Comparison of ENCODE assay signal across 8 cellular contexts in the genomic region with DNA sequence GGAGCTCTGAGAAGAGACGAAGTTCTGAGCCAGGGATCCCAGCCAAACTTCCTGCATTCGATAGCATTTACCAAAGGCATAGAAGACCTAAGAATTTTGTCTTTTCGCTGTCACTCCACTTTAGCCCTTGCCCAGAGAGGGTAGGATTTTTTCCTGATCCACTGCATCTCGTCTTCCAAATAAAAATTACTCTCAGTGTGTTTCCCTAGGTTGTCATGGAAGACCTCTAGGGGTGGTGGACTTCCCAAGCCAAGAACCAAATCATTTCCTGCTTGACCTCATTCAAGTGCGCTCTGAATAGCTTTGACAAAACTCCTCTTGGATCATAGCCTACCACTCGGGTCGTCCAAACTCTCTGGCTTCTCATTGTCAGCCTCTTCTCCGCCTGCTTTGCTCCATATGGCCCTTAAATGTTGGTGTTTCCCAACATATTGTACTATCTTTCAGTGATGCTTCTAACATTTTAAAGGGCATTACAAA. TPM values are rescaled to one million over a fixed set of nuclear protein-coding genes. Genes with fewer than 3 reads are reported as not detected.
A peak's percentile ranks its signal among the peaks of the same experiment; 100 is the strongest.
DNase-seq lines count a peak whose midpoint lies in the region; ATAC-seq, FAIRE-seq and TF ChIP-seq lines count a peak whose summit lies in the region.

No MANE protein-coding gene starts in this region.

- peaks cover 15% of the 10 kb centered on the region; the same call in 1 of the 2 replicates for H4K20me1 ChIP-seq in DND-41 (ENCODE audit: insufficient read depth, low read length)
- H4K20me1 ChIP-seq in H1 (replicated peaks in 1 of 2; ENCODE audit: control insufficient read depth in 1 of 2, insufficient read depth in 2 of 2, low read length in 2 of 2) = peaks cover 0 to 5% of the 10 kb centered on the region in 2 experiments

- H3K79me2 ChIP-seq in DND-41 (ENCODE audit: insufficient read depth, low read length) = peaks cover 38% of the 10 kb centered on the region
- peaks cover 4 to 25% of the 10 kb centered on the region in 2 experiments; a peak in 3 of 4 replicates for H3K79me2 ChIP-seq in H1 (ENCODE audit: control insufficient read depth in 1 of 2, insufficient read depth in 2 of 2, low read length in 2 of 2)

- no peak overlapping the region for H3K4ac ChIP-seq in H1 (replicated peaks; ENCODE audit: insufficient read length, low read depth, low read length)

- no peak overlapping the region for H2BK5ac ChIP-seq in H1 (ENCODE audit: low read depth, low read length)

- no peak overlapping the region for H3K56ac ChIP-seq in H1 (replicated peaks; ENCODE audit: insufficient read length, low read depth, low read length)

- H3K9ac ChIP-seq in DND-41 (ENCODE audit: low read depth, low read length) (peak overlapping the region; percentile 76), H1 (replicated peaks in 1 of 4; ENCODE audit: extremely low read depth in 1 of 4, low read depth in 3 of 4, low read length in 3 of 4) (no peak overlapping the region; a peak in 2 of 7 replicates)

- peak overlapping the region; percentile 97 for H2AFZ ChIP-seq in DND-41 (ENCODE audit: low read depth, low read length)
- peak overlapping the region; percentile 97 for H2AFZ ChIP-seq in H1 (ENCODE audit: low read length)

- ATAC-seq in DND-41 (ENCODE audit: insufficient read depth, low read depth) (no peak), GM19455 (IDR thresholded peaks at IDR 0.05; ENCODE audit: unreplicated experiment) (no peak), GM21360 (IDR thresholded peaks at IDR 0.05; ENCODE audit: unreplicated experiment) (no peak)
- ATAC-seq in natural killer cell treated with Interleukin-12 subunit alpha and Interleukin-12 subunit beta and Interleukin-15 and Interleukin-18, amount 100 ng/mL, for 72 hours = no peak

- peaks cover 20% of the 10 kb centered on the region for H3K36me3 Mint-ChIP-seq in natural killer cell treated with Interleukin-12 subunit alpha and Interleukin-12 subunit beta and Interleukin-15 and Interleukin-18, amount 100 ng/mL, for 72 hours

- no peak; a peak in 1 of 3 replicates for TF ChIP-seq POLR2A in H1 (IDR thresholded peaks at IDR 0.05; ENCODE audit: control extremely low read depth in 1 of 2, low read depth in 2 of 2, low read length in 2 of 2)

- H3K79me1 ChIP-seq in H1 (ENCODE audit: low read depth, low read length) = peaks cover 2% of the 10 kb centered on the region

- peak overlapping the region; percentile 84 for H3K4me2 ChIP-seq in DND-41 (ENCODE audit: insufficient read depth, low read length)
- peak overlapping the region; percentile 58 to 90 for H3K4me2 ChIP-seq in H1 (ENCODE audit: insufficient read depth in 1 of 2, low read depth in 2 of 2, low read length in 2 of 2)

- H4K91ac ChIP-seq in H1 (replicated peaks; ENCODE audit: insufficient read length, low read length) = no peak overlapping the region

- H3K27ac ChIP-seq in DND-41 (ENCODE audit: low read length) = peak overlapping the region; percentile 74
- H3K27ac ChIP-seq in H1 (ENCODE audit: low read depth, low read length) = no peak overlapping the region

- H3K4me3 ChIP-seq in DND-41 (ENCODE audit: low read depth in 1 of 2, low read length in 2 of 2) = peak overlapping the region in 1 of 2 experiments; percentile 92; a peak in 2 of 4 replicates
- peak overlapping the region in 2 of 4 experiments; percentile 21 to 36; a peak in 3 of 8 replicates for H3K4me3 ChIP-seq in H1 (ENCODE audit: extremely low read depth in 1 of 4, insufficient read depth in 2 of 4, low read depth in 3 of 4, low read length in 4 of 4)

- no peak overlapping the region for H2AK5ac ChIP-seq in H1 (ENCODE audit: low read depth, low read length)

- TF ChIP-seq CTCF in DND-41 (IDR thresholded peaks at IDR 0.05; ENCODE audit: borderline replicate concordance, extremely low read depth, low read length, poor library complexity, severe bottlenecking) (no peak), H1 (IDR thresholded peaks at IDR 0.05; ENCODE audit: control extremely low read depth in 1 of 3, insufficient read depth in 1 of 3, low read depth in 1 of 3, low read length in 3 of 3) (no peak)

- no peak overlapping the region for H4K5ac ChIP-seq in H1 (ENCODE audit: insufficient read length, low read depth, low read length)

- no peak overlapping the region for H2BK120ac ChIP-seq in H1 (replicated peaks; ENCODE audit: low read depth, low read length)

- no peak overlapping the region for H3K18ac ChIP-seq in H1 (ENCODE audit: extremely low read depth, low read length)

- peaks cover 35% of the 10 kb centered on the region for H3K36me3 ChIP-seq in DND-41 (ENCODE audit: insufficient read depth, low read length)
- H3K36me3 ChIP-seq in H1 (ENCODE audit: control insufficient read depth in 2 of 4, insufficient read depth in 4 of 4, low read length in 3 of 4) = peaks cover 5 to 30% (median 13%) of the 10 kb centered on the region in 4 experiments; a peak in 4 of 8 replicates

- CTCF ChIA-PET in H1 (lab: Charles Lee; ENCODE audit: partially characterized antibody) = interaction anchor here (0.6 to 8.3 kb wide), 25 partner anchors 14 to 687 kb away, joined by 3 to 141 read pairs (median 5); a partner anchor contains a TSS

- WGBS in H1 (ENCODE audit: extremely low coverage in 1 of 2, insufficient coverage in 1 of 2, insufficient read length in 1 of 2, insufficient replicate concordance in 2 of 2, low coverage in 1 of 2, low lambda C conversion rate in 2 of 2, missing lambda C conversion rate in 1 of 2), 2 experiments = 63% methylated on average over 8 of the region's 8 CpGs; no CpG with 5 or more reads in 1 of the 2 experiments

- no peak overlapping the region for H2BK12ac ChIP-seq in H1 (ENCODE audit: low read depth, low read length)

- peak overlapping the region; percentile 87 to 93 for H3K27ac Mint-ChIP-seq in natural killer cell treated with Interleukin-12 subunit alpha and Interleukin-12 subunit beta and Interleukin-15 and Interleukin-18, amount 100 ng/mL, for 72 hours

- H3K27me3 Mint-ChIP-seq in natural killer cell treated with Interleukin-12 subunit alpha and Interleukin-12 subunit beta and Interleukin-15 and Interleukin-18, amount 100 ng/mL, for 72 hours = no peaks in the 10 kb centered on the region

- H3K14ac ChIP-seq in H1 (ENCODE audit: insufficient read length) = no peak overlapping the region

- H3K9me3 Mint-ChIP-seq in natural killer cell treated with Interleukin-12 subunit alpha and Interleukin-12 subunit beta and Interleukin-15 and Interleukin-18, amount 100 ng/mL, for 72 hours = no peaks in the 10 kb centered on the region

- H2BK15ac ChIP-seq in H1 (ENCODE audit: low read length) = no peak overlapping the region

- H3K4me1 ChIP-seq in DND-41 (ENCODE audit: insufficient read depth, low read length) = peaks cover 39% of the 10 kb centered on the region
- peaks cover 0 to 4% (median 2%) of the 10 kb centered on the region in 4 experiments; a peak in 3 of 7 replicates for H3K4me1 ChIP-seq in H1 (replicated peaks in 1 of 4; ENCODE audit: control insufficient read depth in 3 of 4, insufficient read depth in 4 of 4, low read length in 3 of 4)

- no peak overlapping the region for H2BK20ac ChIP-seq in H1 (ENCODE audit: low read length)

- TF ChIP-seq EP300 in H1 (IDR thresholded peaks at IDR 0.05; ENCODE audit: borderline replicate concordance in 1 of 2, low read depth in 2 of 2, low read length in 2 of 2) = no peak

- no peaks in the 10 kb centered on the region for H3K27me3 ChIP-seq in DND-41 (ENCODE audit: insufficient read depth, low read length, poor library complexity)
- H3K27me3 ChIP-seq in H1 (replicated peaks in 1 of 4; ENCODE audit: control insufficient read depth in 3 of 4, extremely low read depth in 1 of 4, insufficient read depth in 3 of 4, low read length in 3 of 4) = no peaks in the 10 kb centered on the region

- H4K8ac ChIP-seq in H1 (ENCODE audit: extremely low read depth, insufficient read depth, low read length) = no peak overlapping the region

- H3K4me3 Mint-ChIP-seq in natural killer cell treated with Interleukin-12 subunit alpha and Interleukin-12 subunit beta and Interleukin-15 and Interleukin-18, amount 100 ng/mL, for 72 hours = peak overlapping the region; percentile 96

- TF ChIP-seq RAD21 in H1 (IDR thresholded peaks at IDR 0.05 in 1 of 2, conservative IDR thresholded peaks at IDR 0.05 in 1 of 2; ENCODE audit: low read depth in 2 of 2, low read length in 2 of 2) = no peak

- H3K23ac ChIP-seq in H1 (ENCODE audit: insufficient read length) = no peak overlapping the region

- no peak for FAIRE-seq in H1 (lab: Jason Lieb, UNC)

- DNase-seq in DND-41 = no peak
- peak; percentile 9 for DNase-seq in NCI-H2196 treated with DMSO at 0.1 percent for 48 hours (lab: John Stamatoyannopoulos, UW; ENCODE audit: unreplicated experiment)
- no peak for DNase-seq in H1 (ENCODE audit: low read depth in 1 of 2, low spot score in 2 of 2)
- DNase-seq in natural killer cell treated with Interleukin-12 subunit alpha and Interleukin-12 subunit beta and Interleukin-15 and Interleukin-18, amount 100 ng/mL, for 72 hours (ENCODE audit: low spot score) = no peak
- no peak for DNase-seq in RPMI8226
- no peak for DNase-seq in activated CD4-positive, alpha-beta T cell treated with anti-CD3 and anti-CD28 coated beads for 1 hour

- POLR2A ChIA-PET in H1 (lab: Charles Lee; ENCODE audit: partially characterized antibody) = interaction anchor here (0.6 to 2.8 kb wide), 10 partner anchors 10 to 353 kb away, joined by 3 to 11 read pairs (median 4); a partner anchor contains a TSS

- H3K9me3 ChIP-seq in DND-41 (ENCODE audit: insufficient read depth, low read length, severe bottlenecking) (no peaks in the 10 kb centered on the region), H1 (ENCODE audit: insufficient read depth in 2 of 2, low read depth in 1 of 2, low read length in 1 of 2) (peaks cover 8 to 12% of the 10 kb centered on the region in 2 experiments; a peak in 3 of 4 replicates)

- H3K4me1 Mint-ChIP-seq in natural killer cell treated with Interleukin-12 subunit alpha and Interleukin-12 subunit beta and Interleukin-15 and Interleukin-18, amount 100 ng/mL, for 72 hours (ENCODE audit: low read depth in 2 of 2) = peaks cover 24 to 26% of the 10 kb centered on the region in 2 donors

- no peaks in the 10 kb centered on the region; the same call in none of the 2 replicates for H3K23me2 ChIP-seq in H1 (ENCODE audit: low read depth, low read length)

RNA-seq across cellular contexts. Expression of a gene that starts 0.4 kb away (rescaled TPM):
- 39.1 and 39.3 TPM in 2 replicates for total RNA-seq in H1 (2021; fragmentation: NEBNext Ultra II Directional; extraction: Animal tissue kit (Norgen Biotek cat#: 25700))
- polyA plus RNA-seq in H1 (2011; rRNA removed) = 29.2 and 46.9 TPM in 2 replicates
- 41.8 TPM for polyA plus RNA-seq in H1 (2011; cell fraction: cytosol; rRNA removed)
- polyA plus RNA-seq in H1 (2011; cell fraction: nucleus; rRNA removed) = 75.0 TPM
- polyA plus RNA-seq in H1 (2012, experiment 1 of 2) = 31.4 to 42.3 TPM (median 37.7 TPM) in 4 replicates
- 7.8 TPM for polyA plus RNA-seq in H1 (2012, experiment 2 of 2)
- polyA plus RNA-seq in H1 (2013, experiment 1 of 2) = 31.6 TPM
- 33.4 TPM for polyA plus RNA-seq in H1 (2013, experiment 2 of 2)
- polyA minus RNA-seq in H1 (2011; rRNA and poly(A)+ RNA removed) = 20.1 and 22.6 TPM in 2 replicates
- polyA minus RNA-seq in H1 (2011; cell fraction: cytosol; rRNA and poly(A)+ RNA removed) = 23.6 TPM
- polyA minus RNA-seq in H1 (2011; cell fraction: nucleus; rRNA and poly(A)+ RNA removed) = 32.0 TPM
- 10 to 100 TPM; 28.6 to 29.6 TPM for total RNA-seq in natural killer cell treated with Interleukin-12 subunit alpha and Interleukin-12 subunit beta and Interleukin-15 and Interleukin-18, amount 100 ng/mL, for 72 hours

RNA-seq across cellular contexts. Expression of a gene that starts 16.5 kb away (rescaled TPM):
- total RNA-seq in H1 (2021; fragmentation: NEBNext Ultra II Directional; extraction: Animal tissue kit (Norgen Biotek cat#: 25700)) = 24.6 and 29.6 TPM in 2 replicates
- 5.0 and 7.4 TPM in 2 replicates for polyA plus RNA-seq in H1 (2011; rRNA removed)
- polyA plus RNA-seq in H1 (2011; cell fraction: cytosol; rRNA removed) = 4.9 TPM
- polyA plus RNA-seq in H1 (2011; cell fraction: nucleus; rRNA removed) = 3.1 TPM
- polyA plus RNA-seq in H1 (2012, experiment 1 of 2) = 7.3 to 15.0 TPM (median 10.0 TPM) in 4 replicates
- 3.6 TPM for polyA plus RNA-seq in H1 (2012, experiment 2 of 2)
- 10.8 TPM for polyA plus RNA-seq in H1 (2013, experiment 1 of 2)
- polyA plus RNA-seq in H1 (2013, experiment 2 of 2) = 10.2 TPM
- polyA minus RNA-seq in H1 (2011; rRNA and poly(A)+ RNA removed) = 8.9 and 10.2 TPM in 2 replicates
- 9.8 TPM for polyA minus RNA-seq in H1 (2011; cell fraction: cytosol; rRNA and poly(A)+ RNA removed)
- 30.0 TPM for polyA minus RNA-seq in H1 (2011; cell fraction: nucleus; rRNA and poly(A)+ RNA removed)
- total RNA-seq in natural killer cell treated with Interleukin-12 subunit alpha and Interleukin-12 subunit beta and Interleukin-15 and Interleukin-18, amount 100 ng/mL, for 72 hours = 10 to 100 TPM; 13.8 to 27.8 TPM

RNA-seq across cellular contexts. Expression of a gene that starts 59.1 kb away (rescaled TPM):
- 12.7 and 14.6 TPM in 2 replicates for total RNA-seq in H1 (2021; fragmentation: NEBNext Ultra II Directional; extraction: Animal tissue kit (Norgen Biotek cat#: 25700))
- polyA plus RNA-seq in H1 (2011; rRNA removed) = 1.6 and 2.1 TPM in 2 replicates
- 2.8 TPM for polyA plus RNA-seq in H1 (2011; cell fraction: cytosol; rRNA removed)
- polyA plus RNA-seq in H1 (2011; cell fraction: nucleus; rRNA removed) = 2.9 TPM
- 1.7 to 3.3 TPM (median 2.5 TPM) in 4 replicates for polyA plus RNA-seq in H1 (2012, experiment 1 of 2)
- 0.25 TPM for polyA plus RNA-seq in H1 (2012, experiment 2 of 2)
- 4.5 TPM for polyA plus RNA-seq in H1 (2013, experiment 1 of 2)
- 4.1 TPM for polyA plus RNA-seq in H1 (2013, experiment 2 of 2)
- polyA minus RNA-seq in H1 (2011; rRNA and poly(A)+ RNA removed) = 13.9 and 15.8 TPM in 2 replicates
- 8.4 TPM for polyA minus RNA-seq in H1 (2011; cell fraction: cytosol; rRNA and poly(A)+ RNA removed)
- polyA minus RNA-seq in H1 (2011; cell fraction: nucleus; rRNA and poly(A)+ RNA removed) = 18.5 TPM
- total RNA-seq in natural killer cell treated with Interleukin-12 subunit alpha and Interleukin-12 subunit beta and Interleukin-15 and Interleukin-18, amount 100 ng/mL, for 72 hours = under 1 TPM in 1 of 2 donors, not detected in 1; 0.84 TPM
